16 cellular contexts compared by ENCODE assay signal in the genomic region with DNA sequence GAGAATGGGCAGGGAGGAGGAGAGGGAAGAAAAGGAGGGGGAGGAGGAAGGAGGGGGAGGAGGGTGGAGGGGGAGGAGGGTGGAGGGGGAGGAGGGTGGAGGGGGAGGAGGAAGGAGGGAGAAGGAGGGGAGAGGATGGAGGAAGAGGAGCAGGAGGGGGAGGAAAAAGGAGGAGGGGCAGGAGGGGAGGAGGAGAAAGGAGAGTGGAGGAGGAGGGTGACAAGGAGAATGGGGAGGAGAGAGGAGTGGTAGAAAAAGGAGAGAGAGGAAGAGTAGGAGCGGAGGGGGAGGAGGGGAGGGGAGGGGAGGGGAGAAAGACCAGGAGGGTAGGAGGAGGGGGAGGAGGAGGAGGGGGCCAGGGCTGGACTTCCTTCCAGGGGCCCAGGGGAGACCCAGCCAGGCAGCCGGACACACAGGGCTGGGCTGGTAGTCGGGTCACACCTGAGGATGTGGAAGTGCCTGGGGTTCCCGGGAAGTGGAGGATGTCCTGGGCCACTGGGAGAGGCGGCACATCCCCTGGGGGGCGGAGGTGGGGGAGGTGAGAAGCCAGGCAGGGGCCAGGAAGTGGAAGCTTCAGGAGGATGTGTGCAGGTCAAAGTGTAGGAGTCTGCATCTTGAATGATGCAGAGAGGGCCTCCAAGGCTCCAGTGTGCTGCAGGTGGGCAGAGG. TPM values are rescaled to one million over a fixed set of nuclear protein-coding genes. Genes with fewer than 3 reads are reported as not detected.
DNase-seq lines count a peak whose midpoint lies in the region; ATAC-seq and TF ChIP-seq lines count a peak whose summit lies in the region.
"Had no signal": no experiment of that assay in that cellular context is flagged by ENCODE, and none has a peak within 500 bp of the region (broad histone marks: within the 10 kb centered on the region; RNA-seq: fewer than 3 reads in every experiment).

No MANE protein-coding gene starts in this region.

- H3K9ac ChIP-seq in iPS-18a (ENCODE audit: low read length) = peak overlapping the region; percentile 17

- H3K4me1 ChIP-seq in iPS-18a (ENCODE audit: control insufficient read depth, low read depth, low read length) (peaks cover 6% of the 10 kb centered on the region), upper lobe of left lung (no peaks in the 10 kb centered on the region)

- peaks cover 5% of the 10 kb centered on the region for H3K9me3 Mint-ChIP-seq in activated naive CD8-positive, alpha-beta T cell treated with anti-CD3 and anti-CD28 coated beads for 36 hours
- no peaks in the 10 kb centered on the region for H3K9me3 Mint-ChIP-seq in activated naive CD8-positive, alpha-beta T cell treated with anti-CD3 and anti-CD28 coated beads, Interleukin-2, amount 50 U/mL, for 24 hours

- 42 to 50% methylated on average over 5 to 6 of the region's 6 CpGs for WGBS in upper lobe of left lung, 2 donors

- H3K4me3 ChIP-seq in iPS-18a (ENCODE audit: low read length) = peak overlapping the region; percentile 13
- no peak overlapping the region for H3K4me3 ChIP-seq in upper lobe of left lung
- H3K4me3 ChIP-seq: SK-N-MC had no signal

- no peak overlapping the region for H3K4me3 Mint-ChIP-seq in activated naive CD8-positive, alpha-beta T cell treated with anti-CD3 and anti-CD28 coated beads for 36 hours
- no peak overlapping the region for H3K4me3 Mint-ChIP-seq in activated naive CD8-positive, alpha-beta T cell treated with anti-CD3 and anti-CD28 coated beads, Interleukin-2, amount 50 U/mL, for 24 hours
- H3K4me3 Mint-ChIP-seq: activated naive CD8-positive, alpha-beta T cell had no signal

- H3K36me3 Mint-ChIP-seq in activated naive CD8-positive, alpha-beta T cell treated with anti-CD3 and anti-CD28 coated beads for 36 hours = peaks cover 10% of the 10 kb centered on the region
- peaks cover 6% of the 10 kb centered on the region for H3K36me3 Mint-ChIP-seq in activated naive CD8-positive, alpha-beta T cell treated with anti-CD3 and anti-CD28 coated beads, Interleukin-2, amount 50 U/mL, for 24 hours (ENCODE audit: low read depth)

- H3K9me3 ChIP-seq in iPS-18a (ENCODE audit: control insufficient read depth, low read depth, low read length) (no peaks in the 10 kb centered on the region), upper lobe of left lung (peaks cover 4 to 7% (median 5%) of the 10 kb centered on the region in 4 donors)

- ATAC-seq in activated naive CD8-positive, alpha-beta T cell treated with anti-CD3 and anti-CD28 coated beads, Interleukin-2, amount 50 U/mL, for 24 hours = no peak
- ATAC-seq in upper lobe of left lung (ENCODE audit: low FRiP score in 2 of 2) (peak; percentile 16 to 50), HG02970 (IDR thresholded peaks at IDR 0.05; ENCODE audit: low FRiP score, unreplicated experiment) (no peak), GM18520 (IDR thresholded peaks at IDR 0.05; ENCODE audit: unreplicated experiment) (no peak)

- H3K27ac ChIP-seq in iPS-18a (ENCODE audit: low read length) = peak overlapping the region; percentile 24
- no peak overlapping the region for H3K27ac ChIP-seq in upper lobe of left lung
- H3K27ac ChIP-seq: SK-N-MC had no signal

- H3K36me3 ChIP-seq in iPS-18a (ENCODE audit: control insufficient read depth, low read depth, low read length) = no peaks in the 10 kb centered on the region
- peaks cover 0 to 48% (median 12%) of the 10 kb centered on the region in 4 donors for H3K36me3 ChIP-seq in upper lobe of left lung

- H3K27me3 Mint-ChIP-seq in activated naive CD8-positive, alpha-beta T cell treated with anti-CD3 and anti-CD28 coated beads for 36 hours = no peaks in the 10 kb centered on the region
- H3K27me3 Mint-ChIP-seq in activated naive CD8-positive, alpha-beta T cell treated with anti-CD3 and anti-CD28 coated beads, Interleukin-2, amount 50 U/mL, for 24 hours = no peaks in the 10 kb centered on the region
- H3K27me3 Mint-ChIP-seq: activated naive CD8-positive, alpha-beta T cell had no signal

- TF ChIP-seq CTCF in upper lobe of left lung (IDR thresholded peaks at IDR 0.05) = no peak

- H3K27ac Mint-ChIP-seq in activated naive CD8-positive, alpha-beta T cell treated with anti-CD3 and anti-CD28 coated beads for 36 hours = peak overlapping the region; percentile 51
- no peak overlapping the region for H3K27ac Mint-ChIP-seq in activated naive CD8-positive, alpha-beta T cell treated with anti-CD3 and anti-CD28 coated beads, Interleukin-2, amount 50 U/mL, for 24 hours
- H3K27ac Mint-ChIP-seq: activated naive CD8-positive, alpha-beta T cell had no signal

- H3K27me3 ChIP-seq in iPS-18a (ENCODE audit: control insufficient read depth, insufficient read depth, low read length) = no peaks in the 10 kb centered on the region
- H3K27me3 ChIP-seq in upper lobe of left lung = no peaks in the 10 kb centered on the region

- no peak for DNase-seq in activated naive CD8-positive, alpha-beta T cell treated with anti-CD3 and anti-CD28 coated beads for 36 hours
- DNase-seq in activated naive CD8-positive, alpha-beta T cell treated with anti-CD3 and anti-CD28 coated beads, Interleukin-2, amount 50 U/mL, for 24 hours = no peak
- DNase-seq in UCSD-AML1 (lab: John Stamatoyannopoulos, UW; ENCODE audit: unreplicated experiment) = peak; percentile 50
- DNase-seq in upper lobe of left lung = peak in 1 of 2 donors; percentile 10
- DNase-seq in HuH-7.5 (ENCODE audit: low spot score) = no peak
- DNase-seq: activated CD4-positive, alpha-beta T cell treated with anti-CD3 and anti-CD28 coated beads, Interleukin-2, amount 50 U/mL, for 1 hour; AML-193; left cardiac atrium; NCI-H1105 treated with DMSO at 0.1 percent for 48 hours; NCI-H526 treated with DMSO at 0.1 percent for 48 hours had no signal

- peaks cover 7% of the 10 kb centered on the region for H3K4me1 Mint-ChIP-seq in activated naive CD8-positive, alpha-beta T cell treated with anti-CD3 and anti-CD28 coated beads for 36 hours
- H3K4me1 Mint-ChIP-seq in activated naive CD8-positive, alpha-beta T cell treated with anti-CD3 and anti-CD28 coated beads, Interleukin-2, amount 50 U/mL, for 24 hours = no peaks in the 10 kb centered on the region

- TF ChIP-seq POLR2A in upper lobe of left lung (IDR thresholded peaks at IDR 0.05) = no peak

- no peak for TF ChIP-seq EP300 in upper lobe of left lung (IDR thresholded peaks at IDR 0.05)

RNA-seq across cellular contexts. Expression of a gene that starts 18.7 kb away (rescaled TPM):
- total RNA-seq in activated naive CD8-positive, alpha-beta T cell treated with anti-CD3 and anti-CD28 coated beads for 36 hours = under 1 TPM in 1 of 2 experiments, not detected in 1; 0.29 TPM
- 10 to 100 TPM in 5 of 6 donors, 1 to 10 TPM in 1; 8.8 to 62.3 (median 31.9) TPM for total RNA-seq in upper lobe of left lung
- total RNA-seq: fibroblast of villous mesenchyme had no signal

RNA-seq across cellular contexts. Expression of a gene that starts 36.6 kb away (rescaled TPM):
- total RNA-seq in activated naive CD8-positive, alpha-beta T cell treated with anti-CD3 and anti-CD28 coated beads for 36 hours = 100 to 1,000 TPM; 358 to 372 TPM
- 100 to 1,000 TPM; 158 to 460 (median 285) TPM for total RNA-seq in upper lobe of left lung

Comparison
In these comparisons a context has a peak if more than half of its experiments do, and no peak if none do; other contexts are left out.
1. ATAC-seq: peak in upper lobe of left lung (2 of 2); none in activated naive CD8-positive, alpha-beta T cell treated with anti-CD3 and anti-CD28 coated beads, Interleukin-2, amount 50 U/mL, for 24 hours (single experiment), HG02970 (single experiment) and GM18520 (single experiment).
2. RNA of a gene that starts 18.7 kb away (total RNA-seq): 8.8 to 62.3 TPM in upper lobe of left lung; 0.29 TPM in activated naive CD8-positive, alpha-beta T cell treated with anti-CD3 and anti-CD28 coated beads for 36 hours; every median in the first group is over 4 times any median in the second.